Comparison of ENCODE assay signal across 21 cellular contexts in genomic region chr5:122330881-122331280, GRCh38. TPM values are rescaled to one million over a fixed set of nuclear protein-coding genes. Genes with fewer than 3 reads are reported as not detected.
DNase-seq lines count a peak whose midpoint lies in the region; ATAC-seq and TF ChIP-seq lines count a peak whose summit lies in the region.
"Had no signal": no experiment of that assay in that cellular context is flagged by ENCODE, and none has a peak within 500 bp of the region (broad histone marks: within the 10 kb centered on the region; RNA-seq: fewer than 3 reads in every experiment).

No MANE protein-coding gene starts in this region.

- H3K9me3 Mint-ChIP-seq in neural crest cell (no peaks in the 10 kb centered on the region), endodermal cell (no peaks in the 10 kb centered on the region)
- H3K9me3 Mint-ChIP-seq: GM23338, H9 had no signal

- H3K4me1 Mint-ChIP-seq in neural crest cell (peaks cover 14% of the 10 kb centered on the region), endodermal cell (peaks cover 2% of the 10 kb centered on the region)
- H3K4me1 Mint-ChIP-seq: CD4-positive, alpha-beta memory T cell had no signal

- no peaks in the 10 kb centered on the region for H3K4me1 ChIP-seq in endodermal cell (ENCODE audit: control insufficient read depth, insufficient read depth, low read length)
- H3K4me1 ChIP-seq: A549; BE2C; BLaER1 treated with 17β-estradiol and CSF1 and Interleukin-3, amounts not matched to agents 10 nM and 100 nM had no signal

- WGBS in endodermal cell (ENCODE audit: insufficient coverage in 1 of 2, insufficient read length in 1 of 2), 2 experiments: 83 to 93% methylated on average over 4 to 6 of the region's 6 CpGs

- TF ChIP-seq CTCF in neural crest cell (conservative IDR thresholded peaks at IDR 0.05) (no peak), endodermal cell (conservative IDR thresholded peaks at IDR 0.05) (no peak)

- H3K27ac Mint-ChIP-seq in neural crest cell (ENCODE audit: unreplicated experiment) (peak overlapping the region; percentile 60), endodermal cell (no peak overlapping the region)
- H3K27ac Mint-ChIP-seq: CD4-positive, alpha-beta memory T cell; H9 had no signal

- ATAC-seq in HG03045 (IDR thresholded peaks at IDR 0.05; ENCODE audit: unreplicated experiment): no peak
- ATAC-seq: A549, GM12878, GM23338, HCT116 had no signal

- in situ Hi-C loops in G401 (cut with HindIII; ENCODE audit: low sequenced_read_pairs): no loop called here

- H3K36me3 Mint-ChIP-seq in neural crest cell (ENCODE audit: low read depth) (no peaks in the 10 kb centered on the region), endodermal cell (ENCODE audit: low read depth) (no peaks in the 10 kb centered on the region)
- H3K36me3 Mint-ChIP-seq: CD4-positive, alpha-beta memory T cell had no signal

- no peaks in the 10 kb centered on the region for H3K27me3 ChIP-seq in endodermal cell (ENCODE audit: control insufficient read depth, insufficient read depth, low read length, poor library complexity, severe bottlenecking)
- H3K27me3 ChIP-seq: BE2C; BLaER1 treated with 17β-estradiol and CSF1 and Interleukin-3, amounts not matched to agents 10 nM and 100 nM had no signal

- H3K27ac ChIP-seq in endodermal cell (ENCODE audit: low read depth, low read length): no peak overlapping the region
- H3K27ac ChIP-seq: A549; BLaER1 treated with 17β-estradiol and CSF1 and Interleukin-3, amounts not matched to agents 10 nM and 100 nM had no signal

- no peak overlapping the region for H3K4me3 ChIP-seq in endodermal cell (ENCODE audit: low read length)
- H3K4me3 ChIP-seq: A549; BLaER1 treated with 17β-estradiol and CSF1 and Interleukin-3, amounts not matched to agents 10 nM and 100 nM; GM12878; GM23338 had no signal

- no peaks in the 10 kb centered on the region for H3K27me3 Mint-ChIP-seq in neural crest cell (ENCODE audit: low read depth)
- no peaks in the 10 kb centered on the region for H3K27me3 Mint-ChIP-seq in endodermal cell (ENCODE audit: insufficient read depth)

- H3K9ac ChIP-seq in endodermal cell (ENCODE audit: extremely low read depth, low read length, poor library complexity, severe bottlenecking): no peak overlapping the region
- H3K9ac ChIP-seq: BLaER1 treated with 17β-estradiol and CSF1 and Interleukin-3, amounts not matched to agents 10 nM and 100 nM had no signal

- no peaks in the 10 kb centered on the region for H3K36me3 ChIP-seq in endodermal cell (ENCODE audit: control insufficient read depth, insufficient read depth, low read length)
- H3K36me3 ChIP-seq: BE2C; BLaER1 treated with 17β-estradiol and CSF1 and Interleukin-3, amounts not matched to agents 10 nM and 100 nM had no signal

- H3K4me3 Mint-ChIP-seq in neural crest cell (no peak overlapping the region), endodermal cell (no peak overlapping the region)
- H3K4me3 Mint-ChIP-seq: CD4-positive, alpha-beta memory T cell; GM23338; H9 had no signal

- no peaks in the 10 kb centered on the region for H3K9me3 ChIP-seq in endodermal cell (ENCODE audit: control insufficient read depth, low read length)
- H3K9me3 ChIP-seq: A549; BE2C; BLaER1 treated with 17β-estradiol and CSF1 and Interleukin-3, amounts not matched to agents 10 nM and 100 nM; Caco-2 had no signal

- peak; percentile 79 for DNase-seq in G401 (ENCODE audit: low spot score)
- peak; percentile 19 for DNase-seq in NCI-H774 (lab: John Stamatoyannopoulos, UW)
- DNase-seq in neural crest cell (ENCODE audit: low read depth, low spot score): no peak
- DNase-seq in activated CD4-positive, alpha-beta T cell treated with anti-CD3 and anti-CD28 coated beads for 1 hour: no peak
- no peak for DNase-seq in endodermal cell
- DNase-seq: 8988T; ACHN; AML-193; BE2C; Caco-2; CD4-positive, alpha-beta memory T cell; DMS153; DND-41; GDM1; H9 had no signal

RNA-seq across cellular contexts. Expression of gene SNCAIP, which starts 18.8 kb away (rescaled TPM):
- total RNA-seq in G401 (2014; rRNA removed; shearing (Covaris generic)): not detected in 2 replicates
- 10.2 and 11.6 TPM in 2 replicates for total RNA-seq in neural crest cell
- 1 to 10 TPM; 1.4 to 2.1 TPM for total RNA-seq in endodermal cell
- polyA plus RNA-seq in endodermal cell (2013, experiment 1 of 2): 15.0 TPM
- 18.3 TPM for polyA plus RNA-seq in endodermal cell (2013, experiment 2 of 2)
- total RNA-seq: CD4-positive, alpha-beta memory T cell had no signal
- polyA plus RNA-seq: CD4-positive, alpha-beta memory T cell had no signal

Comparison
In these comparisons a context has a peak if more than half of its experiments do, and no peak if none do; other contexts are left out.
1. DNase-seq: peak in G401 (single experiment) and NCI-H774 (single experiment); none in neural crest cell (single experiment), activated CD4-positive, alpha-beta T cell treated with anti-CD3 and anti-CD28 coated beads for 1 hour (single experiment) and endodermal cell (single experiment).